In genomic region chr12:116384629-116385485, GRCh38 we compare ENCODE assay signal across 1 cellular context.
TF ChIP-seq lines count a peak whose summit lies in the region.

No MANE protein-coding gene starts in this region.

TF ChIP-seq in SK-N-SH, 30 proteins besides CTCF, POLR2A, EP300 and RAD21 (continued from another document):
- TF ChIP-seq PBX3 (IDR thresholded peaks at IDR 0.05) = no peak
- no peak for TF ChIP-seq GATA2 (CRISPR knock-in tag; IDR thresholded peaks at IDR 0.05)
- no peak for TF ChIP-seq FOXM1 (IDR thresholded peaks at IDR 0.05; ENCODE audit: low read depth)
- no peak for TF ChIP-seq SMC3 (IDR thresholded peaks at IDR 0.05; ENCODE audit: low read depth, low read length)
- no peak for TF ChIP-seq ELF1 (IDR thresholded peaks at IDR 0.05)
- no peak for TF ChIP-seq TCF12 (IDR thresholded peaks at IDR 0.05)
- no peak for TF ChIP-seq TAF1 (IDR thresholded peaks at IDR 0.05; ENCODE audit: borderline replicate concordance, low read depth, low read length)
- no peak for TF ChIP-seq RXRA (IDR thresholded peaks at IDR 0.05; ENCODE audit: borderline replicate concordance, low read depth)
- no peak for TF ChIP-seq YY1 (IDR thresholded peaks at IDR 0.05; ENCODE audit: low read depth)
- TF ChIP-seq CHD2 (IDR thresholded peaks at IDR 0.05; ENCODE audit: low read length, partially characterized antibody) = no peak
- TF ChIP-seq FOSL2 (IDR thresholded peaks at IDR 0.05; ENCODE audit: borderline replicate concordance, low read depth) = no peak
- no peak for TF ChIP-seq TEAD4 (IDR thresholded peaks at IDR 0.05; ENCODE audit: borderline replicate concordance, insufficient read depth)
- TF ChIP-seq MEF2A (IDR thresholded peaks at IDR 0.05; ENCODE audit: borderline replicate concordance, low read depth) = no peak
